8 cellular contexts compared by ENCODE assay signal in the genomic region with DNA sequence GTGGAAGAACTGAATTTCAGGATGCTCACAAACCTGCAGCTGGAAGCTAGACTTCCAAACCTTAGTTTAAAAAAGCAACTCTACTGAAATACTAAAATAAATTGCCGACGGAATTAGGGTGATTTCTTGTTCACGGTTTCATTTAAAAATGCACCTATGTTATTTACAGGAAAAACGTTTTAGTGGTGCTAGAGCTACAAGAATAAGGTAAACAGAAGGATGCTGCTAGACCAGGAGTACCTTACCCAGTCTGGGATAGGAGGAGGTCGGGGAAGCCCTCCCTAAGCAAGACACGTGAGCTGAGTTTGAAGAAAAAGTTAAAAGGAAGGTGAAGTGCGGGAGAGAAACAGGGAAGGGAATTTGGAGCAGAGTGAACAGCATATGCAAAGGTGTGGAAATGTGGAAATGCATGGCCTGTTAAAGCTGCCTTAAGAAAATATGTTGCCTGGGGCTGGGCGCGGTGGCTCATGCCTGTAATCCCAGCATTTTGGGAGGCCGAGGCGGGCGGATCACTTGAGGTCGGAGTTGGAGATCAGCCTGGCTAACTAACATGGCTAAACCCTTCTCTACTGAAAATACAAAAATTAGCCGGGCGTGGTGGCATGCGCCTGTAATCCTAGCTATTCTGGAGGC. TPM values are rescaled to one million over a fixed set of nuclear protein-coding genes. Genes with fewer than 3 reads are reported as not detected.
A peak's percentile ranks its signal among the peaks of the same experiment; 100 is the strongest.
DNase-seq lines count a peak whose midpoint lies in the region; ATAC-seq, FAIRE-seq and TF ChIP-seq lines count a peak whose summit lies in the region.

No MANE protein-coding gene starts in this region.

- H3K4me1 ChIP-seq in body of pancreas (peaks cover 75% of the 10 kb centered on the region), lung (ENCODE audit: control insufficient read depth in 2 of 2, insufficient read depth in 2 of 2, low read length in 2 of 2) (peaks cover 21 to 29% of the 10 kb centered on the region in 2 donors), thoracic aorta (ENCODE audit: control insufficient read depth in 1 of 2, low read depth in 2 of 2) (peaks cover 55 to 72% of the 10 kb centered on the region in 2 donors)

- DNase-seq in activated CD8-positive, alpha-beta memory T cell treated with anti-CD3 and anti-CD28 coated beads for 24 hours, result peak; percentile 48
- no peak for DNase-seq in activated CD8-positive, alpha-beta memory T cell treated with anti-CD3 and anti-CD28 coated beads, Interleukin-2, amount 50 U/mL, for 4 hours
- DNase-seq in body of pancreas, result peak in 1 of 4 donors; percentile 10
- no peak for DNase-seq in lung (ENCODE audit: low spot score)
- no peak for DNase-seq in thoracic aorta (ENCODE audit: low spot score)
- DNase-seq in GM19239 (ENCODE audit: insufficient read length, low spot score), result no peak
- DNase-seq in activated effector memory CD4-positive, alpha-beta T cell treated with anti-CD3 and anti-CD28 coated beads, Interleukin-2, amount 50 U/mL, for 16 hours, result no peak

- intact Hi-C loops in body of pancreas (cut with DNase I), result no loop called here

- 87 to 89% methylated on average over 16 of the region's 16 CpGs for WGBS in body of pancreas, 2 donors
- WGBS in lung, 2 donors, result 90 to 92% methylated on average over 16 of the region's 16 CpGs

- H3K4me3 ChIP-seq in body of pancreas (no peak overlapping the region), lung (no peak overlapping the region), thoracic aorta (peak overlapping the region; percentile 96)

- ATAC-seq in body of pancreas, result no peak
- ATAC-seq in lung (ENCODE audit: insufficient read depth, low FRiP score), result no peak
- no peak for ATAC-seq in thoracic aorta (ENCODE audit: insufficient number of reproducible peaks, low FRiP score, low read depth)
- ATAC-seq in GM19467 (IDR thresholded peaks at IDR 0.05; ENCODE audit: unreplicated experiment), result no peak

- no peak for TF ChIP-seq CTCF in body of pancreas (IDR thresholded peaks at IDR 0.05)
- no peak for TF ChIP-seq CTCF in lung (IDR thresholded peaks at IDR 0.05; ENCODE audit: control extremely low read depth, extremely low read depth)
- no peak for TF ChIP-seq CTCF in thoracic aorta (IDR thresholded peaks at IDR 0.05)

- no peaks in the 10 kb centered on the region for H3K9me3 ChIP-seq in body of pancreas
- H3K9me3 ChIP-seq in lung (ENCODE audit: control insufficient read depth in 2 of 2, insufficient read depth in 1 of 2, low read length in 1 of 2), result no peaks in the 10 kb centered on the region
- H3K9me3 ChIP-seq in thoracic aorta, result no peaks in the 10 kb centered on the region

- no peak for FAIRE-seq in GM19239 (lab: Jason Lieb, UNC)

- no peaks in the 10 kb centered on the region for H3K27me3 ChIP-seq in body of pancreas
- H3K27me3 ChIP-seq in lung (ENCODE audit: control insufficient read depth, insufficient read depth), result no peaks in the 10 kb centered on the region
- H3K27me3 ChIP-seq in thoracic aorta (replicated peaks; ENCODE audit: insufficient read depth), result no peaks in the 10 kb centered on the region

- peak overlapping the region in 3 of 4 donors; percentile 98 to 99 (median 99) for H3K27ac ChIP-seq in body of pancreas
- peak overlapping the region; percentile 92 to 98 for H3K27ac ChIP-seq in lung (ENCODE audit: low read depth in 1 of 2, low read length in 1 of 2)
- peak overlapping the region; percentile 98 to 99 for H3K27ac ChIP-seq in thoracic aorta

- TF ChIP-seq POLR2A in body of pancreas (IDR thresholded peaks at IDR 0.05), result no peak

- peaks cover 0 to 11% of the 10 kb centered on the region in 2 donors for H3K36me3 ChIP-seq in body of pancreas (replicated peaks in 1 of 2; ENCODE audit: insufficient read depth in 1 of 2, low read depth in 2 of 2)
- H3K36me3 ChIP-seq in lung (ENCODE audit: control insufficient read depth in 2 of 2, insufficient read depth in 2 of 2, low read length in 2 of 2), result peaks cover 3 to 9% of the 10 kb centered on the region in 2 donors
- H3K36me3 ChIP-seq in thoracic aorta, result peaks cover 13% of the 10 kb centered on the region

RNA-seq across cellular contexts. Expression of gene FTH1, which starts 1.4 kb away (rescaled TPM):
- 1,000 to 10,000 TPM; 1,333 to 1,363 TPM for total RNA-seq in body of pancreas
- 1,000 to 10,000 TPM; 1,737 to 4,072 TPM for total RNA-seq in lung
- polyA plus RNA-seq in lung, result over 10,000 TPM in 1 of 2 donors, 1,000 to 10,000 TPM in 1; 6,299 to 24,273 TPM
- 1,000 to 10,000 TPM; 1,820 to 2,025 TPM for total RNA-seq in thoracic aorta

RNA-seq across cellular contexts. Expression of gene BEST1, which starts 18.7 kb away (rescaled TPM):
- total RNA-seq in body of pancreas, result 1 to 10 TPM; 1.6 to 2.6 TPM
- 10 to 100 TPM in 1 of 2 donors, 1 to 10 TPM in 1; 4.9 to 16.6 TPM for total RNA-seq in lung
- polyA plus RNA-seq in lung, result 10 to 100 TPM in 1 of 2 donors, 1 to 10 TPM in 1; 6.1 to 27.3 TPM
- 1 to 10 TPM; 4.7 to 8.0 TPM for total RNA-seq in thoracic aorta

RNA-seq across cellular contexts. Expression of gene RAB3IL1, which starts 51.5 kb away (rescaled TPM):
- total RNA-seq in body of pancreas (10 to 100 TPM in 1 of 2 donors, 1 to 10 TPM in 1; 5.4 to 11.5 TPM), lung (10 to 100 TPM in 1 of 2 donors, 1 to 10 TPM in 1; 8.8 to 10.9 TPM), thoracic aorta (10 to 100 TPM; 20.8 to 45.4 TPM)
- polyA plus RNA-seq in lung, result 10 to 100 TPM in 1 of 2 donors, 1 to 10 TPM in 1; 6.7 to 20.8 TPM
